In the genomic region with DNA sequence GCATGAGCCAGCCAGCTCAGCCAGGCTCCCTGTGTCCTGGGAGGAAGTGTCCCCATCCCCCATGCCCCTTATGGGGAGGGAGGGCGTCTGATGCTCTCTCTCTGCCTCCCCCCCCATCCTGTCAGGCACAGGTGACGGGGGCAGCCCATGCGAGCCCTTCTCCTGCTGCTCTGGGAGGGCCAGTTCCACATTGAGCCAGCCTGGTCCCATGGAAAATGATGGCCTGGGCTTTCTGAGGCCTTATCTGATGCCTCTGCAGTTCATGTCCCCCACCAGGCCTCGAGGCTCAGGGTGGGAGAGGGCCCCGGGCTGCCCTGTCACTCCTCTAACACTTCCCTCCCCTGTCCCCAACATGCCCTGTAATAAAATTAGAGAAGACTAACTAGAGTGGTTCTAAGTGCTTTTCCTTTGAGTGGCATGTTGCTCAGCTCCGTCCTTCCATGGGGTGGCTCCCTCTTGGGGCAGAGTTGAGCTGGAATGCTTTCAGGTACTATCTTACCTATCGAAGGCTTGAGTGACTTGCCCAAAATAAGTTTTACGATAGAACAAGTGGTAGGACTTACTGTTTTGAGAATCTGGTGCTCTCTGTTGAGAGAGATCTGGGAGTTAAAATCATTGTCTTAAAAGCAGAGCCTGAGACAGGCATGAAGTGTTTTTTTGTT, we compare ENCODE assay signal across 9 cellular contexts. TPM values are rescaled to one million over a fixed set of nuclear protein-coding genes. Genes with fewer than 3 reads are reported as not detected.
DNase-seq lines count a peak whose midpoint lies in the region; ATAC-seq and TF ChIP-seq lines count a peak whose summit lies in the region.
"Had no signal": no experiment of that assay in that cellular context is flagged by ENCODE, and none has a peak within 500 bp of the region (broad histone marks: within the 10 kb centered on the region; RNA-seq: fewer than 3 reads in every experiment).

No MANE protein-coding gene starts in this region.

- H3K4me1 Mint-ChIP-seq in activated CD4-positive, alpha-beta memory T cell treated with anti-CD3 and anti-CD28 coated beads for 36 hours (ENCODE audit: low read depth): peaks cover 33% of the 10 kb centered on the region
- H3K4me1 Mint-ChIP-seq in type B pancreatic cell (ENCODE audit: unreplicated experiment): peaks cover 36% of the 10 kb centered on the region

- peak overlapping the region; percentile 95 for H3K4me3 Mint-ChIP-seq in activated CD4-positive, alpha-beta memory T cell treated with anti-CD3 and anti-CD28 coated beads for 36 hours
- H3K4me3 Mint-ChIP-seq in type B pancreatic cell: peak overlapping the region; percentile 100

- intact Hi-C loops in Right ventricle myocardium inferior (cut with DNase I): loop anchor here (10.0 kb wide), 1 partner anchor 573 kb away; the partner anchor contains the start of gene RSRP1
- intact Hi-C loops in activated CD4-positive, alpha-beta memory T cell treated with anti-CD3 and anti-CD28 coated beads for 36 hours (cut with micrococcal nuclease): no loop called here

- H3K36me3 ChIP-seq in cardiac muscle cell: peaks cover 6% of the 10 kb centered on the region

- no peaks in the 10 kb centered on the region for H3K36me3 Mint-ChIP-seq in activated CD4-positive, alpha-beta memory T cell treated with anti-CD3 and anti-CD28 coated beads for 36 hours
- H3K36me3 Mint-ChIP-seq in type B pancreatic cell: peaks cover 8% of the 10 kb centered on the region

- peak overlapping the region; percentile 18 for H3K27ac Mint-ChIP-seq in activated CD4-positive, alpha-beta memory T cell treated with anti-CD3 and anti-CD28 coated beads for 36 hours
- peak overlapping the region; percentile 99 for H3K27ac Mint-ChIP-seq in type B pancreatic cell

- H3K9me3 Mint-ChIP-seq in activated CD4-positive, alpha-beta memory T cell treated with anti-CD3 and anti-CD28 coated beads for 36 hours: no peaks in the 10 kb centered on the region
- H3K9me3 Mint-ChIP-seq in type B pancreatic cell: no peaks in the 10 kb centered on the region

- CTCF ChIA-PET in activated CD4-positive, alpha-beta memory T cell treated with anti-CD3 and anti-CD28 coated beads for 36 hours (lab: Charles Lee): no interaction called here

- no peaks in the 10 kb centered on the region for H3K27me3 ChIP-seq in cardiac muscle cell

- DNase-seq in cardiac muscle cell (ENCODE audit: low read depth in 1 of 2, low spot score in 1 of 2): peak in 1 of 2 donors; percentile 84
- no peak for DNase-seq in Right ventricle myocardium inferior (ENCODE audit: missing footprints)
- DNase-seq in activated CD4-positive, alpha-beta memory T cell treated with anti-CD3 and anti-CD28 coated beads for 36 hours: no peak
- DNase-seq in kidney tubule cell (ENCODE audit: low spot score): peak; percentile 24
- DNase-seq in type B pancreatic cell (ENCODE audit: extremely low spot score, unreplicated experiment): no peak
- DNase-seq in NCI-H1092 treated with DMSO at 0.1 percent for 48 hours (lab: John Stamatoyannopoulos, UW): no peak
- DNase-seq in stimulated activated naive CD4-positive, alpha-beta T cell treated with Interleukin-2 at 50 U/mL for 16 hours (lab: John Stamatoyannopoulos, UW): no peak
- DNase-seq: left cardiac atrium had no signal

- peak; percentile 7 for TF ChIP-seq CTCF in cardiac muscle cell (IDR thresholded peaks at IDR 0.05; ENCODE audit: low read depth, low read length)
- TF ChIP-seq CTCF in type B pancreatic cell (conservative IDR thresholded peaks at IDR 0.05): peak; percentile 24

- H3K27ac ChIP-seq in cardiac muscle cell: peak overlapping the region; percentile 95

- H3K9me3 ChIP-seq in cardiac muscle cell (ENCODE audit: low read depth): no peaks in the 10 kb centered on the region

- H3K4me3 ChIP-seq in cardiac muscle cell: no peak overlapping the region

- H3K27me3 Mint-ChIP-seq in activated CD4-positive, alpha-beta memory T cell treated with anti-CD3 and anti-CD28 coated beads for 36 hours: no peaks in the 10 kb centered on the region
- H3K27me3 Mint-ChIP-seq in type B pancreatic cell: no peaks in the 10 kb centered on the region

- POLR2A ChIA-PET in activated CD4-positive, alpha-beta memory T cell treated with anti-CD3 and anti-CD28 coated beads for 36 hours (lab: Charles Lee): no interaction called here

- ATAC-seq in Right ventricle myocardium inferior (no peak), GM18873 (IDR thresholded peaks at IDR 0.05; ENCODE audit: low FRiP score, unreplicated experiment) (no peak)
- ATAC-seq: left cardiac atrium had no signal

- peaks cover 36% of the 10 kb centered on the region for H3K4me1 ChIP-seq in cardiac muscle cell (ENCODE audit: low read depth)

RNA-seq across cellular contexts. Expression of gene MTFR1L, which starts 1.8 kb away (rescaled TPM):
- total RNA-seq in cardiac muscle cell (158 and 197 TPM in 2 replicates), Right ventricle myocardium inferior (206 TPM), type B pancreatic cell (ENCODE audit: low replicate concordance) (73.5 and 74.5 TPM in 2 replicates)
- 251 and 266 TPM in 2 replicates for polyA plus RNA-seq in cardiac muscle cell
- 10 to 100 TPM; 28.0 to 31.1 TPM for total RNA-seq in activated CD4-positive, alpha-beta memory T cell treated with anti-CD3 and anti-CD28 coated beads for 36 hours

RNA-seq across cellular contexts. Expression of gene SELENON, which starts 18.0 kb away (rescaled TPM):
- total RNA-seq in cardiac muscle cell (97.3 and 123 TPM in 2 replicates), Right ventricle myocardium inferior (45.7 TPM), type B pancreatic cell (ENCODE audit: low replicate concordance) (39.8 and 68.7 TPM in 2 replicates)
- 111 and 130 TPM in 2 replicates for polyA plus RNA-seq in cardiac muscle cell
- 10 to 100 TPM; 26.8 to 26.9 TPM for total RNA-seq in activated CD4-positive, alpha-beta memory T cell treated with anti-CD3 and anti-CD28 coated beads for 36 hours

RNA-seq across cellular contexts. Expression of gene AUNIP, which starts 41.3 kb away (rescaled TPM):
- 3.0 and 4.4 TPM in 2 replicates for total RNA-seq in cardiac muscle cell
- 4.9 and 5.6 TPM in 2 replicates for polyA plus RNA-seq in cardiac muscle cell
- total RNA-seq in Right ventricle myocardium inferior: not detected
- total RNA-seq in activated CD4-positive, alpha-beta memory T cell treated with anti-CD3 and anti-CD28 coated beads for 36 hours: 10 to 100 TPM in 1 of 2 experiments, 1 to 10 TPM in 1; 7.8 to 10.1 TPM
- 3.7 and 7.2 TPM in 2 replicates for total RNA-seq in type B pancreatic cell (ENCODE audit: low replicate concordance)

RNA-seq across cellular contexts. Expression of gene PAQR7, which starts 57.5 kb away (rescaled TPM):
- 10.7 and 12.5 TPM in 2 replicates for total RNA-seq in cardiac muscle cell
- polyA plus RNA-seq in cardiac muscle cell: 2.1 and 3.1 TPM in 2 replicates
- 2.2 TPM for total RNA-seq in Right ventricle myocardium inferior
- total RNA-seq in activated CD4-positive, alpha-beta memory T cell treated with anti-CD3 and anti-CD28 coated beads for 36 hours: 1 to 10 TPM; 4.1 to 4.2 TPM
- 24.3 and 41.0 TPM in 2 replicates for total RNA-seq in type B pancreatic cell (ENCODE audit: low replicate concordance)
